Comparison of ENCODE assay signal across 20 cellular contexts in genomic region chr2:201138401-201138970, GRCh38. TPM values are rescaled to one million over a fixed set of nuclear protein-coding genes. Genes with fewer than 3 reads are reported as not detected.
DNase-seq lines count a peak whose midpoint lies in the region; ATAC-seq and TF ChIP-seq lines count a peak whose summit lies in the region.
"Had no signal": no experiment of that assay in that cellular context is flagged by ENCODE, and none has a peak within 500 bp of the region (broad histone marks: within the 10 kb centered on the region; RNA-seq: fewer than 3 reads in every experiment).

No MANE protein-coding gene starts in this region.

- no peaks in the 10 kb centered on the region for H3K27me3 Mint-ChIP-seq in activated CD4-positive, alpha-beta T cell treated with anti-CD3 and anti-CD28 coated beads for 36 hours
- H3K27me3 Mint-ChIP-seq in CD4-positive, alpha-beta memory T cell = no peaks in the 10 kb centered on the region
- no peaks in the 10 kb centered on the region for H3K27me3 Mint-ChIP-seq in chondrocyte (ENCODE audit: low read depth)

- H3K4me1 Mint-ChIP-seq in activated CD4-positive, alpha-beta T cell treated with anti-CD3 and anti-CD28 coated beads for 36 hours = peaks cover 53% of the 10 kb centered on the region
- peaks cover 21 to 42% (median 32%) of the 10 kb centered on the region in 4 donors for H3K4me1 Mint-ChIP-seq in CD4-positive, alpha-beta memory T cell
- H3K4me1 Mint-ChIP-seq in chondrocyte (ENCODE audit: low read depth) = peaks cover 17% of the 10 kb centered on the region

- DNase-seq in activated CD4-positive, alpha-beta T cell treated with anti-CD3 and anti-CD28 coated beads for 36 hours = no peak
- no peak for DNase-seq in activated CD4-positive, alpha-beta T cell treated with anti-CD3 and anti-CD28 coated beads, Interleukin-2, amount 50 U/mL, for 1 hour
- DNase-seq in CD4-positive, alpha-beta memory T cell = no peak
- DNase-seq in chondrocyte (ENCODE audit: low spot score) = no peak
- DNase-seq in neuronal stem cell (ENCODE audit: low spot score) = no peak
- DNase-seq in SKM-1 (lab: John Stamatoyannopoulos, UW; ENCODE audit: unreplicated experiment) = no peak
- DNase-seq in cortex of kidney (lab: John Stamatoyannopoulos, UW) = no peak
- no peak for DNase-seq in uterus
- DNase-seq: 8988T; activated CD4-positive, CD25-positive, alpha-beta regulatory T cell treated with anti-CD3 and anti-CD28 coated beads, Interleukin-2, amount 50 U/mL, for 72 hours; activated T-cell treated with anti-CD3 and anti-CD28 coated beads, Interleukin-2, amount 50 U/mL, for 1 hour; cerebellar nuclear complex; MM.1S; NCI-H2029 treated with DMSO at 0.1 percent for 48 hours; NCI-H510A; SHP77 treated with DMSO at 0.1 percent for 48 hours; stimulated activated CD4-positive, alpha-beta T cell treated with anti-CD3 and anti-CD28 coated beads, Interleukin-4, amount 100 ng/mL, for 1 hour had no signal

- no peak overlapping the region for H4K8ac ChIP-seq in neuronal stem cell (ENCODE audit: low read depth, low read length)

- H3K9ac ChIP-seq in neuronal stem cell (ENCODE audit: low read depth, low read length, poor library complexity) = peak overlapping the region; percentile 44
- H3K9ac ChIP-seq: BLaER1 treated with 17β-estradiol and CSF1 and Interleukin-3, amounts not matched to agents 10 nM and 100 nM had no signal

- H3K36me3 Mint-ChIP-seq in activated CD4-positive, alpha-beta T cell treated with anti-CD3 and anti-CD28 coated beads for 36 hours (ENCODE audit: low read depth) = peaks cover 71% of the 10 kb centered on the region
- peaks cover 63 to 77% of the 10 kb centered on the region in 2 donors for H3K36me3 Mint-ChIP-seq in CD4-positive, alpha-beta memory T cell
- H3K36me3 Mint-ChIP-seq in chondrocyte (ENCODE audit: low read depth) = peaks cover 15% of the 10 kb centered on the region

- H3K18ac ChIP-seq in neuronal stem cell (ENCODE audit: low read length) = peak overlapping the region; percentile 11

- H2AFZ ChIP-seq in neuronal stem cell (ENCODE audit: low read length) = no peak overlapping the region

- H3K14ac ChIP-seq in neuronal stem cell (ENCODE audit: low read length) = no peak overlapping the region

- no peak overlapping the region for H2BK120ac ChIP-seq in neuronal stem cell (ENCODE audit: low read depth, low read length)

- H3K27me3 ChIP-seq in CD4-positive, alpha-beta memory T cell (ENCODE audit: insufficient read depth, low read length) = no peaks in the 10 kb centered on the region
- H3K27me3 ChIP-seq in neuronal stem cell (ENCODE audit: control insufficient read depth in 3 of 3, insufficient read depth in 3 of 3, low read depth in 1 of 3, low read length in 3 of 3) (peaks cover 0 to 5% (median 0%) of the 10 kb centered on the region in 3 experiments), uterus (no peaks in the 10 kb centered on the region)
- H3K27me3 ChIP-seq: BLaER1 treated with 17β-estradiol and CSF1 and Interleukin-3, amounts not matched to agents 10 nM and 100 nM had no signal

- TF ChIP-seq CTCF in chondrocyte (IDR thresholded peaks at IDR 0.05) (no peak), uterus (IDR thresholded peaks at IDR 0.05) (no peak)

- CTCF ChIA-PET in activated CD4-positive, alpha-beta T cell treated with anti-CD3 and anti-CD28 coated beads for 36 hours (lab: Charles Lee) = no interaction called here
- CTCF ChIA-PET in CD4-positive, alpha-beta memory T cell (lab: Charles Lee; ENCODE audit: partially characterized antibody) = no interaction called here

- H3K4me3 ChIP-seq in CD4-positive, alpha-beta memory T cell (ENCODE audit: low read length in 2 of 2) = no peak overlapping the region
- H3K4me3 ChIP-seq in neuronal stem cell (ENCODE audit: low read length in 2 of 2) = peak overlapping the region in 1 of 2 donors; percentile 3
- H3K4me3 ChIP-seq in uterus = no peak overlapping the region
- H3K4me3 ChIP-seq: BLaER1 treated with 17β-estradiol and CSF1 and Interleukin-3, amounts not matched to agents 10 nM and 100 nM; thoracic aorta had no signal

- H3K79me1 ChIP-seq in neuronal stem cell (ENCODE audit: low read depth, low read length) = no peaks in the 10 kb centered on the region

- H3K9me3 ChIP-seq in CD4-positive, alpha-beta memory T cell (ENCODE audit: control insufficient read depth in 1 of 2, low read length in 2 of 2) = no peaks in the 10 kb centered on the region
- H3K9me3 ChIP-seq in neuronal stem cell (replicated peaks in 1 of 2; ENCODE audit: control insufficient read depth in 2 of 2, insufficient read depth in 1 of 2, low read depth in 1 of 2, low read length in 2 of 2) (no peaks in the 10 kb centered on the region), uterus (no peaks in the 10 kb centered on the region)
- H3K9me3 ChIP-seq: BLaER1 treated with 17β-estradiol and CSF1 and Interleukin-3, amounts not matched to agents 10 nM and 100 nM; thoracic aorta had no signal

- no peak overlapping the region for H3K4me3 Mint-ChIP-seq in activated CD4-positive, alpha-beta T cell treated with anti-CD3 and anti-CD28 coated beads for 36 hours
- peak overlapping the region in 1 of 8 donors; percentile 11 for H3K4me3 Mint-ChIP-seq in CD4-positive, alpha-beta memory T cell
- no peak overlapping the region for H3K4me3 Mint-ChIP-seq in chondrocyte (ENCODE audit: unreplicated experiment)
- H3K4me3 Mint-ChIP-seq: T-helper 2 cell treated with Interferon-gamma antibody and Interleukin-4, amounts not matched to agents 5 μg/mL and 100 μg/mL, for 36 hours had no signal

- intact Hi-C loops in activated CD4-positive, alpha-beta T cell treated with anti-CD3 and anti-CD28 coated beads for 36 hours (cut with DNase I, micrococcal nuclease) = no loop called here
- intact Hi-C loops in CD4-positive, alpha-beta memory T cell (cut with micrococcal nuclease) = no loop called here
- intact Hi-C loops in uterus (cut with DNase I; ENCODE audit: low total_unique reads) = no loop called here

- no peak overlapping the region for H3K4me2 ChIP-seq in neuronal stem cell (ENCODE audit: insufficient read depth, low read length, poor library complexity, severe bottlenecking)
- H3K4me2 ChIP-seq: BLaER1 treated with 17β-estradiol and CSF1 and Interleukin-3, amounts not matched to agents 10 nM and 100 nM had no signal

- no peak overlapping the region for H2BK5ac ChIP-seq in neuronal stem cell (ENCODE audit: low read length)

- ATAC-seq in activated CD4-positive, alpha-beta T cell treated with anti-CD3 and anti-CD28 coated beads for 36 hours = no peak

- peak overlapping the region; percentile 64 for H3K27ac Mint-ChIP-seq in activated CD4-positive, alpha-beta T cell treated with anti-CD3 and anti-CD28 coated beads for 36 hours
- H3K27ac Mint-ChIP-seq in CD4-positive, alpha-beta memory T cell = peak overlapping the region in 4 of 7 donors; percentile 26 to 74 (median 64)
- H3K27ac Mint-ChIP-seq in chondrocyte (ENCODE audit: unreplicated experiment) = peak overlapping the region; percentile 17
- H3K27ac Mint-ChIP-seq: T-helper 2 cell treated with Interferon-gamma antibody and Interleukin-4, amounts not matched to agents 5 μg/mL and 100 μg/mL, for 36 hours had no signal

- H3K27ac ChIP-seq in CD4-positive, alpha-beta memory T cell (ENCODE audit: low read depth, low read length) = no peak overlapping the region
- no peak overlapping the region for H3K27ac ChIP-seq in neuronal stem cell (replicated peaks; ENCODE audit: low read length)
- H3K27ac ChIP-seq in uterus = no peak overlapping the region
- H3K27ac ChIP-seq: BLaER1 treated with 17β-estradiol and CSF1 and Interleukin-3, amounts not matched to agents 10 nM and 100 nM; thoracic aorta had no signal

- peaks cover 71% of the 10 kb centered on the region for H3K36me3 ChIP-seq in CD4-positive, alpha-beta memory T cell (ENCODE audit: insufficient read depth, low read length)
- H3K36me3 ChIP-seq in neuronal stem cell (replicated peaks in 1 of 2; ENCODE audit: control insufficient read depth in 2 of 2, insufficient read depth in 2 of 2, low read length in 2 of 2) = peaks cover 3 to 8% of the 10 kb centered on the region in 2 donors
- H3K36me3 ChIP-seq in uterus = no peaks in the 10 kb centered on the region

- no peak overlapping the region for H4K91ac ChIP-seq in neuronal stem cell (ENCODE audit: low read depth, low read length, poor library complexity)

- H3K23ac ChIP-seq in neuronal stem cell (ENCODE audit: low read depth, low read length, poor library complexity) = peak overlapping the region; percentile 73

- no peak overlapping the region for H2AK5ac ChIP-seq in neuronal stem cell (ENCODE audit: low read depth, low read length)

- peak overlapping the region; percentile 58 for H2BK15ac ChIP-seq in neuronal stem cell (ENCODE audit: low read length)

- H3K4ac ChIP-seq in neuronal stem cell (ENCODE audit: low read length) = no peak overlapping the region

- POLR2A ChIA-PET in activated CD4-positive, alpha-beta T cell treated with anti-CD3 and anti-CD28 coated beads for 36 hours (lab: Charles Lee) = interaction anchor here (0.6 kb wide), 1 partner anchor 33 kb away, joined by 4 read pairs; no protein-coding TSS in a partner anchor
- POLR2A ChIA-PET in CD4-positive, alpha-beta memory T cell (lab: Charles Lee; ENCODE audit: partially characterized antibody) = interaction anchor here (1.0 kb wide), 1 partner anchor 10 kb away, joined by 3 read pairs; no protein-coding TSS in a partner anchor

- TF ChIP-seq POLR2A in uterus (IDR thresholded peaks at IDR 0.05) = no peak

- no peaks in the 10 kb centered on the region for H3K9me3 Mint-ChIP-seq in activated CD4-positive, alpha-beta T cell treated with anti-CD3 and anti-CD28 coated beads for 36 hours (ENCODE audit: low read depth)
- H3K9me3 Mint-ChIP-seq in CD4-positive, alpha-beta memory T cell = no peaks in the 10 kb centered on the region
- H3K9me3 Mint-ChIP-seq in chondrocyte (ENCODE audit: low read depth) = no peaks in the 10 kb centered on the region
- H3K9me3 Mint-ChIP-seq: T-helper 2 cell treated with Interferon-gamma antibody and Interleukin-4, amounts not matched to agents 5 μg/mL and 100 μg/mL, for 36 hours had no signal

- H2BK12ac ChIP-seq in neuronal stem cell (ENCODE audit: low read length) = no peak overlapping the region

- H3K4me1 ChIP-seq in CD4-positive, alpha-beta memory T cell (ENCODE audit: insufficient read depth, low read length) = peaks cover 19% of the 10 kb centered on the region
- H3K4me1 ChIP-seq in neuronal stem cell (ENCODE audit: control insufficient read depth in 2 of 2, insufficient read depth in 1 of 2, low read depth in 1 of 2, low read length in 2 of 2) (peaks cover 0 to 2% of the 10 kb centered on the region in 2 donors), uterus (no peaks in the 10 kb centered on the region)

- no CpG with 5 or more reads among the region's 15 CpGs for WGBS in neuronal stem cell (ENCODE audit: extremely low coverage in 2 of 2, insufficient read length in 2 of 2, insufficient replicate concordance in 1 of 2), 2 donors

RNA-seq across cellular contexts. Expression of gene CFLAR, which starts 22.5 kb away (rescaled TPM):
- total RNA-seq in activated CD4-positive, alpha-beta T cell treated with anti-CD3 and anti-CD28 coated beads for 36 hours = 100 to 1,000 TPM; 255 to 270 TPM
- 100 to 1,000 TPM; 222 to 235 TPM for total RNA-seq in CD4-positive, alpha-beta memory T cell
- 100 to 1,000 TPM; 127 to 155 TPM for polyA plus RNA-seq in CD4-positive, alpha-beta memory T cell
- total RNA-seq in chondrocyte = 29.0 to 38.3 TPM (median 35.8 TPM) in 3 replicates
- polyA plus RNA-seq in neuronal stem cell (2013, experiment 1 of 2) = 3.8 TPM
- polyA plus RNA-seq in neuronal stem cell (2013, experiment 2 of 2) = 4.0 TPM
- total RNA-seq in uterus = 100 to 1,000 TPM; 176 to 217 (median 201) TPM

RNA-seq across cellular contexts. Expression of gene CASP10, which starts 44.5 kb away (rescaled TPM):
- 10 to 100 TPM; 12.2 to 16.8 TPM for total RNA-seq in activated CD4-positive, alpha-beta T cell treated with anti-CD3 and anti-CD28 coated beads for 36 hours
- 10 to 100 TPM; 30.6 to 36.6 TPM for total RNA-seq in CD4-positive, alpha-beta memory T cell
- 10 to 100 TPM; 15.3 to 15.5 TPM for polyA plus RNA-seq in CD4-positive, alpha-beta memory T cell
- 0.05 to 0.15 TPM in 2 of 3 replicates, not detected in the other for total RNA-seq in chondrocyte
- 0.10 TPM for polyA plus RNA-seq in neuronal stem cell (2013, experiment 1 of 2)
- 0.17 TPM for polyA plus RNA-seq in neuronal stem cell (2013, experiment 2 of 2)
- total RNA-seq in uterus = 10 to 100 TPM in 2 of 4 donors, 1 to 10 TPM in 2; 1.8 to 21.6 (median 11.7) TPM
